Comparison of ENCODE assay signal across 1 cellular context in the genomic region with DNA sequence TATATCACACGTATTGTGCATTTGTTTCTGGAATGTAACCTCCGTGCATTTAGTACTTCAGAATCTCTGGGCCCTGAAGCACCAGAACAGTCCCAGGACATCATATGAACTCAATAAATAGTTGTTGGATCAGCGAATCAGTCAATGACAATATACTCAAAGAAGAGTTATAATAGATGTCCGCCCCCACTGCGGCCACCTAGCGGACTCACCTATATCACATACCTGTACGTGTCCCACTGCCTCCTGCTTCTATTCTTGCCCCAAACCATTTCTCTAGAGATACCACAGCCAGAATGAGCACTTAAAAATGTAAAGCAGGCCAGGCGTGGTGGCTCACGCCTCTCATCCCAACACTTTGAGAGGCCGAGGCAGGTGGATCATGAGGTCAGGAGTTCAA.
TF ChIP-seq lines count a peak whose summit lies in the region.

No MANE protein-coding gene starts in this region.

TF ChIP-seq in A549, 52 proteins besides CTCF, POLR2A, EP300 and RAD21 (continued from another document):
- TF ChIP-seq, protein P1, sequence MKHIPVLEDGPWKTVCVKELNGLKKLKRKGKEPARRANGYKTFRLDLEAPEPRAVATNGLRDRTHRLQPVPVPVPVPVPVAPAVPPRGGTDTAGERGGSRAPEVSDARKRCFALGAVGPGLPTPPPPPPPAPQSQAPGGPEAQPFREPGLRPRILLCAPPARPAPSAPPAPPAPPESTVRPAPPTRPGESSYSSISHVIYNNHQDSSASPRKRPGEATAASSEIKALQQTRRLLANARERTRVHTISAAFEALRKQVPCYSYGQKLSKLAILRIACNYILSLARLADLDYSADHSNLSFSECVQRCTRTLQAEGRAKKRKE (CRISPR knock-in tag; IDR thresholded peaks at IDR 0.05; ENCODE audit: low read depth) = no peak
